ENCODE assay signal across 1 cellular context in the genomic region with DNA sequence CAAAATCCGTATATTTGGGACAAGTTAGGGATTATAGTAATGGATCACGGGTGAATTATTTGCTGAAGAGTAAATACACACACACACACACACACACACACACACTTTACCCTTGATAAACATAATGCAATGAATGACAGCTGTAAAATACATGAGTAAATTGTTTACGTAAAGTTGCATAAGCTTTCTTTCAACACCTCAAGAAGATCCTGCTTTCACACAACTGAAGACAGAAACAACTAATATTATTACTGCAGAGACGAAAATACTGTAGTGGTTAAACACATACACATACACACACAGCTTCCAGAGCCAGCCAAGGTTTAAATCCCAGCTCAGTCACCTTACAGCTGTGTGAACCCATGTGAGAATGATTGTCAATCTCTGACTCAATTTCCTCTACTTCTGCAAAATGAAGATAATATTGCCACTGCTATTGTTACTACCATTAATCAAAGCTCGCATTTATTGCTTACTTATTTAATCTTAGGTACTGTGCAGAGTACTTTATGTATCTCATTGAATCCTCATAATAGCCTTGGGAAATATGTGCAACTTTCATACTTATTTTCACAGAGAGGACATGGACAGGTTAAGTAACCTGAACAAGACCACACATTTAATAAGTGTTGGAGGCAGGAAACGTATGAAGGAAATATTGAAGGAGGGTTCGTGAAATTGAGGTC.
A peak's percentile ranks its signal among the peaks of the same experiment; 100 is the strongest.
TF ChIP-seq lines count a peak whose summit lies in the region.

No MANE protein-coding gene starts in this region.

TF ChIP-seq in HepG2, 621 proteins besides CTCF, POLR2A, EP300 and RAD21 (continued from another document and continues in another):
- TF ChIP-seq, protein P1, sequence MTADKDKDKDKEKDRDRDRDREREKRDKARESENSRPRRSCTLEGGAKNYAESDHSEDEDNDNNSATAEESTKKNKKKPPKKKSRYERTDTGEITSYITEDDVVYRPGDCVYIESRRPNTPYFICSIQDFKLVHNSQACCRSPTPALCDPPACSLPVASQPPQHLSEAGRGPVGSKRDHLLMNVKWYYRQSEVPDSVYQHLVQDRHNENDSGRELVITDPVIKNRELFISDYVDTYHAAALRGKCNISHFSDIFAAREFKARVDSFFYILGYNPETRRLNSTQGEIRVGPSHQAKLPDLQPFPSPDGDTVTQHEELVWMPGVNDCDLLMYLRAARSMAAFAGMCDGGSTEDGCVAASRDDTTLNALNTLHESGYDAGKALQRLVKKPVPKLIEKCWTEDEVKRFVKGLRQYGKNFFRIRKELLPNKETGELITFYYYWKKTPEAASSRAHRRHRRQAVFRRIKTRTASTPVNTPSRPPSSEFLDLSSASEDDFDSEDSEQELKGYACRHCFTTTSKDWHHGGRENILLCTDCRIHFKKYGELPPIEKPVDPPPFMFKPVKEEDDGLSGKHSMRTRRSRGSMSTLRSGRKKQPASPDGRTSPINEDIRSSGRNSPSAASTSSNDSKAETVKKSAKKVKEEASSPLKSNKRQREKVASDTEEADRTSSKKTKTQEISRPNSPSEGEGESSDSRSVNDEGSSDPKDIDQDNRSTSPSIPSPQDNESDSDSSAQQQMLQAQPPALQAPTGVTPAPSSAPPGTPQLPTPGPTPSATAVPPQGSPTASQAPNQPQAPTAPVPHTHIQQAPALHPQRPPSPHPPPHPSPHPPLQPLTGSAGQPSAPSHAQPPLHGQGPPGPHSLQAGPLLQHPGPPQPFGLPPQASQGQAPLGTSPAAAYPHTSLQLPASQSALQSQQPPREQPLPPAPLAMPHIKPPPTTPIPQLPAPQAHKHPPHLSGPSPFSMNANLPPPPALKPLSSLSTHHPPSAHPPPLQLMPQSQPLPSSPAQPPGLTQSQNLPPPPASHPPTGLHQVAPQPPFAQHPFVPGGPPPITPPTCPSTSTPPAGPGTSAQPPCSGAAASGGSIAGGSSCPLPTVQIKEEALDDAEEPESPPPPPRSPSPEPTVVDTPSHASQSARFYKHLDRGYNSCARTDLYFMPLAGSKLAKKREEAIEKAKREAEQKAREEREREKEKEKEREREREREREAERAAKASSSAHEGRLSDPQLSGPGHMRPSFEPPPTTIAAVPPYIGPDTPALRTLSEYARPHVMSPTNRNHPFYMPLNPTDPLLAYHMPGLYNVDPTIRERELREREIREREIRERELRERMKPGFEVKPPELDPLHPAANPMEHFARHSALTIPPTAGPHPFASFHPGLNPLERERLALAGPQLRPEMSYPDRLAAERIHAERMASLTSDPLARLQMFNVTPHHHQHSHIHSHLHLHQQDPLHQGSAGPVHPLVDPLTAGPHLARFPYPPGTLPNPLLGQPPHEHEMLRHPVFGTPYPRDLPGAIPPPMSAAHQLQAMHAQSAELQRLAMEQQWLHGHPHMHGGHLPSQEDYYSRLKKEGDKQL (CRISPR knock-in tag; IDR thresholded peaks at IDR 0.05; ENCODE audit: low read depth), result peak; percentile 77
- TF ChIP-seq, protein P2, sequence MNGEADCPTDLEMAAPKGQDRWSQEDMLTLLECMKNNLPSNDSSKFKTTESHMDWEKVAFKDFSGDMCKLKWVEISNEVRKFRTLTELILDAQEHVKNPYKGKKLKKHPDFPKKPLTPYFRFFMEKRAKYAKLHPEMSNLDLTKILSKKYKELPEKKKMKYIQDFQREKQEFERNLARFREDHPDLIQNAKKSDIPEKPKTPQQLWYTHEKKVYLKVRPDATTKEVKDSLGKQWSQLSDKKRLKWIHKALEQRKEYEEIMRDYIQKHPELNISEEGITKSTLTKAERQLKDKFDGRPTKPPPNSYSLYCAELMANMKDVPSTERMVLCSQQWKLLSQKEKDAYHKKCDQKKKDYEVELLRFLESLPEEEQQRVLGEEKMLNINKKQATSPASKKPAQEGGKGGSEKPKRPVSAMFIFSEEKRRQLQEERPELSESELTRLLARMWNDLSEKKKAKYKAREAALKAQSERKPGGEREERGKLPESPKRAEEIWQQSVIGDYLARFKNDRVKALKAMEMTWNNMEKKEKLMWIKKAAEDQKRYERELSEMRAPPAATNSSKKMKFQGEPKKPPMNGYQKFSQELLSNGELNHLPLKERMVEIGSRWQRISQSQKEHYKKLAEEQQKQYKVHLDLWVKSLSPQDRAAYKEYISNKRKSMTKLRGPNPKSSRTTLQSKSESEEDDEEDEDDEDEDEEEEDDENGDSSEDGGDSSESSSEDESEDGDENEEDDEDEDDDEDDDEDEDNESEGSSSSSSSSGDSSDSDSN (CRISPR knock-in tag; IDR thresholded peaks at IDR 0.05), result no peak
- TF ChIP-seq SMYD3 (CRISPR knock-in tag; IDR thresholded peaks at IDR 0.05) (0 out of 2 replicates have a peak, but pooled peaks have one; percentile 29), ZNF329 (CRISPR knock-in tag; IDR thresholded peaks at IDR 0.05; ENCODE audit: low read depth) (no peak), HDAC2 (CRISPR knock-in tag; IDR thresholded peaks at IDR 0.05) (peak; percentile 40; the same call in 1 of the 2 replicates), STAT5B (CRISPR knock-in tag; IDR thresholded peaks at IDR 0.05) (no peak), FOXP1 (IDR thresholded peaks at IDR 0.05) (peak; percentile 94), FOXP1 (CRISPR knock-in tag; IDR thresholded peaks at IDR 0.05) (peak; percentile 98), DNMT3B (CRISPR knock-in tag; conservative IDR thresholded peaks at IDR 0.05) (no peak), NR2F2 (IDR thresholded peaks at IDR 0.05; ENCODE audit: borderline replicate concordance, low read depth) (peak; percentile 65; the same call in 1 of the 2 replicates), GATA4 (IDR thresholded peaks at IDR 0.05; ENCODE audit: borderline replicate concordance, low read depth) (peak; percentile 63; the same call in 1 of the 2 replicates), ZNF850 (CRISPR knock-in tag; conservative IDR thresholded peaks at IDR 0.05) (no peak), RARA (CRISPR knock-in tag; IDR thresholded peaks at IDR 0.05) (peak; percentile 60), ZNF530 (CRISPR knock-in tag; IDR thresholded peaks at IDR 0.05; ENCODE audit: low read depth) (no peak), AKAP8 (CRISPR knock-in tag; IDR thresholded peaks at IDR 0.05) (no peak), HCFC1 (IDR thresholded peaks at IDR 0.05; ENCODE audit: low read depth, low read length) (no peak), FOXA1 (IDR thresholded peaks at IDR 0.05) (peak; percentile 85), FOXA1 (CRISPR knock-in tag; IDR thresholded peaks at IDR 0.05) (peak; percentile 78)
- TF ChIP-seq, protein P3, sequence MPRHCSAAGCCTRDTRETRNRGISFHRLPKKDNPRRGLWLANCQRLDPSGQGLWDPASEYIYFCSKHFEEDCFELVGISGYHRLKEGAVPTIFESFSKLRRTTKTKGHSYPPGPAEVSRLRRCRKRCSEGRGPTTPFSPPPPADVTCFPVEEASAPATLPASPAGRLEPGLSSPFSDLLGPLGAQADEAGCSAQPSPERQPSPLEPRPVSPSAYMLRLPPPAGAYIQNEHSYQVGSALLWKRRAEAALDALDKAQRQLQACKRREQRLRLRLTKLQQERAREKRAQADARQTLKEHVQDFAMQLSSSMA (CRISPR knock-in tag; IDR thresholded peaks at IDR 0.05), result no peak
- TF ChIP-seq, protein P4, sequence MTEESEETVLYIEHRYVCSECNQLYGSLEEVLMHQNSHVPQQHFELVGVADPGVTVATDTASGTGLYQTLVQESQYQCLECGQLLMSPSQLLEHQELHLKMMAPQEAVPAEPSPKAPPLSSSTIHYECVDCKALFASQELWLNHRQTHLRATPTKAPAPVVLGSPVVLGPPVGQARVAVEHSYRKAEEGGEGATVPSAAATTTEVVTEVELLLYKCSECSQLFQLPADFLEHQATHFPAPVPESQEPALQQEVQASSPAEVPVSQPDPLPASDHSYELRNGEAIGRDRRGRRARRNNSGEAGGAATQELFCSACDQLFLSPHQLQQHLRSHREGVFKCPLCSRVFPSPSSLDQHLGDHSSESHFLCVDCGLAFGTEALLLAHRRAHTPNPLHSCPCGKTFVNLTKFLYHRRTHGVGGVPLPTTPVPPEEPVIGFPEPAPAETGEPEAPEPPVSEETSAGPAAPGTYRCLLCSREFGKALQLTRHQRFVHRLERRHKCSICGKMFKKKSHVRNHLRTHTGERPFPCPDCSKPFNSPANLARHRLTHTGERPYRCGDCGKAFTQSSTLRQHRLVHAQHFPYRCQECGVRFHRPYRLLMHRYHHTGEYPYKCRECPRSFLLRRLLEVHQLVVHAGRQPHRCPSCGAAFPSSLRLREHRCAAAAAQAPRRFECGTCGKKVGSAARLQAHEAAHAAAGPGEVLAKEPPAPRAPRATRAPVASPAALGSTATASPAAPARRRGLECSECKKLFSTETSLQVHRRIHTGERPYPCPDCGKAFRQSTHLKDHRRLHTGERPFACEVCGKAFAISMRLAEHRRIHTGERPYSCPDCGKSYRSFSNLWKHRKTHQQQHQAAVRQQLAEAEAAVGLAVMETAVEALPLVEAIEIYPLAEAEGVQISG (CRISPR knock-in tag; IDR thresholded peaks at IDR 0.05), result no peak
- TF ChIP-seq, protein P5, sequence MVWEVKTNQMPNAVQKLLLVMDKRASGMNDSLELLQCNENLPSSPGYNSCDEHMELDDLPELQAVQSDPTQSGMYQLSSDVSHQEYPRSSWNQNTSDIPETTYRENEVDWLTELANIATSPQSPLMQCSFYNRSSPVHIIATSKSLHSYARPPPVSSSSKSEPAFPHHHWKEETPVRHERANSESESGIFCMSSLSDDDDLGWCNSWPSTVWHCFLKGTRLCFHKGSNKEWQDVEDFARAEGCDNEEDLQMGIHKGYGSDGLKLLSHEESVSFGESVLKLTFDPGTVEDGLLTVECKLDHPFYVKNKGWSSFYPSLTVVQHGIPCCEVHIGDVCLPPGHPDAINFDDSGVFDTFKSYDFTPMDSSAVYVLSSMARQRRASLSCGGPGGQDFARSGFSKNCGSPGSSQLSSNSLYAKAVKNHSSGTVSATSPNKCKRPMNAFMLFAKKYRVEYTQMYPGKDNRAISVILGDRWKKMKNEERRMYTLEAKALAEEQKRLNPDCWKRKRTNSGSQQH (CRISPR knock-in tag; IDR thresholded peaks at IDR 0.05; ENCODE audit: low read depth), result 0 out of 2 replicates have a peak, but pooled peaks have one; percentile 8
- TF ChIP-seq, protein P6, sequence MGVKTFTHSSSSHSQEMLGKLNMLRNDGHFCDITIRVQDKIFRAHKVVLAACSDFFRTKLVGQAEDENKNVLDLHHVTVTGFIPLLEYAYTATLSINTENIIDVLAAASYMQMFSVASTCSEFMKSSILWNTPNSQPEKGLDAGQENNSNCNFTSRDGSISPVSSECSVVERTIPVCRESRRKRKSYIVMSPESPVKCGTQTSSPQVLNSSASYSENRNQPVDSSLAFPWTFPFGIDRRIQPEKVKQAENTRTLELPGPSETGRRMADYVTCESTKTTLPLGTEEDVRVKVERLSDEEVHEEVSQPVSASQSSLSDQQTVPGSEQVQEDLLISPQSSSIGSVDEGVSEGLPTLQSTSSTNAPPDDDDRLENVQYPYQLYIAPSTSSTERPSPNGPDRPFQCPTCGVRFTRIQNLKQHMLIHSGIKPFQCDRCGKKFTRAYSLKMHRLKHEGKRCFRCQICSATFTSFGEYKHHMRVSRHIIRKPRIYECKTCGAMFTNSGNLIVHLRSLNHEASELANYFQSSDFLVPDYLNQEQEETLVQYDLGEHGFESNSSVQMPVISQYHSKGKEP (CRISPR knock-in tag; IDR thresholded peaks at IDR 0.05), result no peak
- TF ChIP-seq, protein P7, sequence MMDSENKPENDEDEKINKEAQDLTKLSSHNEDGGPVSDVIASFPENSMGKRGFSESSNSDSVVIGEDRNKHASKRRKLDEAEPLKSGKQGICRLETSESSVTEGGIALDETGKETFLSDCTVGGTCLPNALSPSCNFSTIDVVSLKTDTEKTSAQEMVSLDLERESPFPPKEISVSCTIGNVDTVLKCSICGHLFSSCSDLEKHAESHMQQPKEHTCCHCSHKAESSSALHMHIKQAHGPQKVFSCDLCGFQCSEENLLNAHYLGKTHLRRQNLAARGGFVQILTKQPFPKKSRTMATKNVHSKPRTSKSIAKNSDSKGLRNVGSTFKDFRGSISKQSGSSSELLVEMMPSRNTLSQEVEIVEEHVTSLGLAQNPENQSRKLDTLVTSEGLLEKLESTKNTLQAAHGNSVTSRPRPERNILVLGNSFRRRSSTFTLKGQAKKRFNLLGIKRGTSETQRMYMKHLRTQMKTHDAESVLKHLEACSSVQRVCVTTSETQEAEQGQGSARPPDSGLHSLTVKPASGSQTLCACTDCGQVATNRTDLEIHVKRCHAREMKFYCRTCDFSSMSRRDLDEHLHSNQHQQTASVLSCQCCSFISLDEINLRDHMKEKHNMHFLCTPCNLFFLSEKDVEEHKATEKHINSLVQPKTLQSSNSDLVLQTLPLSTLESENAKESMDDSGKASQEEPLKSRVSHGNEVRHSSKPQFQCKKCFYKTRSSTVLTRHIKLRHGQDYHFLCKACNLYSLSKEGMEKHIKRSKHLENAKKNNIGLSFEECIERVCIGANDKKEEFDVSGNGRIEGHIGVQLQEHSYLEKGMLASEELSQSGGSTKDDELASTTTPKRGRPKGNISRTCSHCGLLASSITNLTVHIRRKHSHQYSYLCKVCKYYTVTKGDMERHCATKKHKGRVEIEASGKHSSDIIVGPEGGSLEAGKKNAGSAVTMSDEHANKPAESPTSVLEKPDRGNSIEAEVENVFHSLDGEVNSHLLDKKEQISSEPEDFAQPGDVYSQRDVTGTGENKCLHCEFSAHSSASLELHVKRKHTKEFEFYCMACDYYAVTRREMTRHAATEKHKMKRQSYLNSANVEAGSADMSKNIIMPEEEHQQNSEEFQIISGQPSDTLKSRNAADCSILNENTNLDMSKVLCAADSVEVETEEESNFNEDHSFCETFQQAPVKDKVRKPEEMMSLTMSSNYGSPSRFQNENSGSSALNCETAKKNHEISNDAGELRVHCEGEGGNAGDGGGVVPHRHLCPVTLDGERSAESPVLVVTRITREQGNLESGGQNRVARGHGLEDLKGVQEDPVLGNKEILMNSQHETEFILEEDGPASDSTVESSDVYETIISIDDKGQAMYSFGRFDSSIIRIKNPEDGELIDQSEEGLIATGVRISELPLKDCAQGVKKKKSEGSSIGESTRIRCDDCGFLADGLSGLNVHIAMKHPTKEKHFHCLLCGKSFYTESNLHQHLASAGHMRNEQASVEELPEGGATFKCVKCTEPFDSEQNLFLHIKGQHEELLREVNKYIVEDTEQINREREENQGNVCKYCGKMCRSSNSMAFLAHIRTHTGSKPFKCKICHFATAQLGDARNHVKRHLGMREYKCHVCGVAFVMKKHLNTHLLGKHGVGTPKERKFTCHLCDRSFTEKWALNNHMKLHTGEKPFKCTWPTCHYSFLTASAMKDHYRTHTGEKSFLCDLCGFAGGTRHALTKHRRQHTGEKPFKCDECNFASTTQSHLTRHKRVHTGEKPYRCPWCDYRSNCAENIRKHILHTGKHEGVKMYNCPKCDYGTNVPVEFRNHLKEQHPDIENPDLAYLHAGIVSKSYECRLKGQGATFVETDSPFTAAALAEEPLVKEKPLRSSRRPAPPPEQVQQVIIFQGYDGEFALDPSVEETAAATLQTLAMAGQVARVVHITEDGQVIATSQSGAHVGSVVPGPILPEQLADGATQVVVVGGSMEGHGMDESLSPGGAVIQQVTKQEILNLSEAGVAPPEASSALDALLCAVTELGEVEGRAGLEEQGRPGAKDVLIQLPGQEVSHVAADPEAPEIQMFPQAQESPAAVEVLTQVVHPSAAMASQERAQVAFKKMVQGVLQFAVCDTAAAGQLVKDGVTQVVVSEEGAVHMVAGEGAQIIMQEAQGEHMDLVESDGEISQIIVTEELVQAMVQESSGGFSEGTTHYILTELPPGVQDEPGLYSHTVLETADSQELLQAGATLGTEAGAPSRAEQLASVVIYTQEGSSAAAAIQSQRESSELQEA (CRISPR knock-in tag; IDR thresholded peaks at IDR 0.05; ENCODE audit: not compliant biosample characterization), result no peak
- TF ChIP-seq, protein P8, sequence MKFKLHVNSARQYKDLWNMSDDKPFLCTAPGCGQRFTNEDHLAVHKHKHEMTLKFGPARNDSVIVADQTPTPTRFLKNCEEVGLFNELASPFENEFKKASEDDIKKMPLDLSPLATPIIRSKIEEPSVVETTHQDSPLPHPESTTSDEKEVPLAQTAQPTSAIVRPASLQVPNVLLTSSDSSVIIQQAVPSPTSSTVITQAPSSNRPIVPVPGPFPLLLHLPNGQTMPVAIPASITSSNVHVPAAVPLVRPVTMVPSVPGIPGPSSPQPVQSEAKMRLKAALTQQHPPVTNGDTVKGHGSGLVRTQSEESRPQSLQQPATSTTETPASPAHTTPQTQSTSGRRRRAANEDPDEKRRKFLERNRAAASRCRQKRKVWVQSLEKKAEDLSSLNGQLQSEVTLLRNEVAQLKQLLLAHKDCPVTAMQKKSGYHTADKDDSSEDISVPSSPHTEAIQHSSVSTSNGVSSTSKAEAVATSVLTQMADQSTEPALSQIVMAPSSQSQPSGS (CRISPR knock-in tag; IDR thresholded peaks at IDR 0.05), result 0 out of 2 replicates have a peak, but pooled peaks have one; percentile 49
